Comparison of ENCODE assay signal across 1 cellular context in the genomic region with DNA sequence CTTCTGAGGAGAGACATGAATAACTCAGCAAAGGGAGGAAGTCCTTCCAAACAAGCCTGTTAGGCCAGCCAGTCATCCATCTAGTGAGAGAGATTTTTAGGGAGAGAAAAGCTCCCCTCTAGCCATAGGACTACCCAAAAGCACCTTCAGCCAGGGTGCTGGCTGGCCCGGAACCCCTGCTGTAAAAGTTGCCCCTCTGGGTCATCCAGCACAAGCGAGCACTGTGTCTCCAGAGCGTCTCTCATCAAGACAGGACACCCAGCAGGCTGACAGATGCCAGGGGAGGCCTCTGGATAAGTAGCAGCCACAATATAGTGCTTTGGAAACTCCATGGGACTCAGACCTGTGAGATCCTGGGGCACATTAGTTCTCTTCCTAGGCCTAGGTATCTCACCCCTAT.
TF ChIP-seq lines count a peak whose summit lies in the region.

No MANE protein-coding gene starts in this region.

TF ChIP-seq in GM23338, 12 proteins besides CTCF, POLR2A, EP300 and RAD21 (continued from another document):
- TF ChIP-seq ZNF462 (CRISPR knock-in tag; IDR thresholded peaks at IDR 0.05) (no peak), POLR2AphosphoS5 (IDR thresholded peaks at IDR 0.05; ENCODE audit: low read depth) (no peak), STAT1 (IDR thresholded peaks at IDR 0.05; ENCODE audit: unreplicated experiment) (no peak), REST (IDR thresholded peaks at IDR 0.05; ENCODE audit: unreplicated experiment) (no peak), ETS1 (IDR thresholded peaks at IDR 0.05) (no peak), JUNB (IDR thresholded peaks at IDR 0.05; ENCODE audit: unreplicated experiment) (no peak), NANOG (IDR thresholded peaks at IDR 0.05; ENCODE audit: borderline replicate concordance) (no peak), EZH2phosphoT487 (IDR thresholded peaks at IDR 0.05; ENCODE audit: unreplicated experiment) (no peak), ZNF114 (CRISPR knock-in tag; IDR thresholded peaks at IDR 0.05) (no peak), EZH2 (IDR thresholded peaks at IDR 0.05; ENCODE audit: low read depth, unreplicated experiment) (no peak)
